Comparison of ENCODE assay signal across 17 cellular contexts in the genomic region with DNA sequence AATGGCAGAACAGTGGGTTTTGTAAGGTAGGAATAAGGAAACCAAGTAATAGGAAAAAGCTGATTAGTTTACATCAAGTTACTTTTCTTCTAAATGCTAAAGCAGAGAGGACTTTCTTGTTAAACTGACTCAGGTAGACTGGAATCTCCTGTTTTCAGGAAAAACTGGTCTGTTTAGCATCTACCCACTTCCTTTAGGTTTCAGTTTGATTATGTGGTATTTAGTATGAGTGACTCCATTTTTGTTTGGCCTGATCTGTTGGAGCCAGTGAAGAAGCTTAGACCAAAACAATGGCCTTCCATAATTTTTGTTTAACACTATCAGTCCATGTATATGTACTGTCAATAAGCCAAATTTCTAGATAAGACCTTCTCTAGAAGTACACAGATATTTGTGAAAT.
DNase-seq lines count a peak whose midpoint lies in the region; ATAC-seq and TF ChIP-seq lines count a peak whose summit lies in the region.
"Had no signal": no experiment of that assay in that cellular context is flagged by ENCODE, and none has a peak within 500 bp of the region (broad histone marks: within the 10 kb centered on the region; RNA-seq: fewer than 3 reads in every experiment).

No MANE protein-coding gene starts in this region.

- peak overlapping the region; percentile 16 for H3K27ac ChIP-seq in PC-3 (ENCODE audit: low read length)
- H3K27ac ChIP-seq in epithelial cell of prostate: no peak overlapping the region
- no peak overlapping the region for H3K27ac ChIP-seq in dorsolateral prefrontal cortex
- H3K27ac ChIP-seq: GM23248, Peyer's patch had no signal

- BruUV-seq in PC-3 (replicated peaks; lab: Mats Ljungman, UMichigan): no TSS peak

- no peak for DNase-seq in activated naive CD4-positive, alpha-beta T cell treated with anti-CD3 and anti-CD28 coated beads, Interleukin-2, amount 50 U/mL, for 16 hours
- DNase-seq in PC-3 (peak; percentile 85), epithelial cell of prostate (ENCODE audit: low read depth, low spot score) (peak; percentile 14), NOMO-1 treated with dmso at 0.1 percent for 144 hours (lab: John Stamatoyannopoulos, UW; ENCODE audit: unreplicated experiment) (no peak), dorsolateral prefrontal cortex (no peak), NCI-H1694 treated with DMSO at 0.1 percent for 48 hours (lab: John Stamatoyannopoulos, UW) (no peak)
- DNase-seq: C1 segment of cervical spinal cord, GF-D8, GM23248, KBM-7, NCI-H1436 treated with DMSO at 0.1 percent for 48 hours, NCI-H2081, NCI-H510A, NCI-H774, Peyer's patch had no signal

- H3K27me3 Mint-ChIP-seq in activated naive CD4-positive, alpha-beta T cell treated with anti-CD3 and anti-CD28 coated beads, Interleukin-2, amount 50 U/mL, for 24 hours: no peaks in the 10 kb centered on the region

- H3K4me3 ChIP-seq in PC-3 (ENCODE audit: low read length) (no peak overlapping the region), dorsolateral prefrontal cortex (no peak overlapping the region)
- H3K4me3 ChIP-seq: GM23248, Peyer's patch had no signal

- H3K9ac ChIP-seq in PC-3 (ENCODE audit: low read length): no peak overlapping the region
- H3K9ac ChIP-seq: GM23248 had no signal

- peak overlapping the region; percentile 66 for H3K4me2 ChIP-seq in PC-3 (ENCODE audit: low read length)

- H3K4me1 ChIP-seq in PC-3 (ENCODE audit: insufficient read depth, low read length): peaks cover 32% of the 10 kb centered on the region
- H3K4me1 ChIP-seq: Peyer's patch had no signal

- peaks cover 18% of the 10 kb centered on the region for H3K36me3 Mint-ChIP-seq in activated naive CD4-positive, alpha-beta T cell treated with anti-CD3 and anti-CD28 coated beads, Interleukin-2, amount 50 U/mL, for 24 hours

- no peaks in the 10 kb centered on the region for H3F3A ChIP-seq in PC-3 (ENCODE audit: low read length, unreplicated experiment)

- no peaks in the 10 kb centered on the region for H3K36me3 ChIP-seq in PC-3 (ENCODE audit: low read depth, low read length)
- H3K36me3 ChIP-seq: Peyer's patch had no signal

- peaks cover 44% of the 10 kb centered on the region for H3K4me1 Mint-ChIP-seq in activated naive CD4-positive, alpha-beta T cell treated with anti-CD3 and anti-CD28 coated beads, Interleukin-2, amount 50 U/mL, for 24 hours

- intact Hi-C loops in PC-3 (cut with micrococcal nuclease) (no loop called here), dorsolateral prefrontal cortex (cut with DNase I) (no loop called here)

- H3K9me3 Mint-ChIP-seq in activated naive CD4-positive, alpha-beta T cell treated with anti-CD3 and anti-CD28 coated beads, Interleukin-2, amount 50 U/mL, for 24 hours: no peaks in the 10 kb centered on the region

- no peaks in the 10 kb centered on the region for H4K20me1 ChIP-seq in PC-3 (ENCODE audit: low read length)

- no peaks in the 10 kb centered on the region for H3K9me3 ChIP-seq in PC-3 (ENCODE audit: low read length)
- H3K9me3 ChIP-seq: Peyer's patch had no signal

- peak; percentile 76 for ATAC-seq in PC-3
- ATAC-seq: Right ventricle myocardium inferior had no signal

- H3K79me2 ChIP-seq in PC-3 (ENCODE audit: low read length): no peaks in the 10 kb centered on the region

- POLR2A ChIA-PET in PC-3 (lab: Charles Lee; ENCODE audit: unreplicated experiment): interaction anchor here (0.7 kb wide), 1 partner anchor 360 kb away, joined by 9 read pairs; no protein-coding TSS in a partner anchor

- H3K9me2 ChIP-seq in PC-3 (replicated peaks; ENCODE audit: low read length): no peaks in the 10 kb centered on the region

- TF ChIP-seq CTCF in PC-3 (conservative IDR thresholded peaks at IDR 0.05; ENCODE audit: low read depth, low read length): no peak
- TF ChIP-seq CTCF in dorsolateral prefrontal cortex (IDR thresholded peaks at IDR 0.05 in 54 of 56, conservative IDR thresholded peaks at IDR 0.05 in 2 of 56; ENCODE audit: low read depth in 1 of 56, partially characterized antibody in 56 of 56): no peak

- no peak overlapping the region for H3K4me3 Mint-ChIP-seq in activated naive CD4-positive, alpha-beta T cell treated with anti-CD3 and anti-CD28 coated beads, Interleukin-2, amount 50 U/mL, for 24 hours

- no peak overlapping the region for H2AFZ ChIP-seq in PC-3 (ENCODE audit: low read length)
- H2AFZ ChIP-seq: GM23248 had no signal

- no peaks in the 10 kb centered on the region for H3K27me3 ChIP-seq in PC-3 (ENCODE audit: low read length)
- no peaks in the 10 kb centered on the region for H3K27me3 ChIP-seq in dorsolateral prefrontal cortex
- H3K27me3 ChIP-seq: Peyer's patch had no signal

- CTCF ChIA-PET in PC-3 (lab: Charles Lee): no interaction called here

- H3K27ac Mint-ChIP-seq in activated naive CD4-positive, alpha-beta T cell treated with anti-CD3 and anti-CD28 coated beads, Interleukin-2, amount 50 U/mL, for 24 hours: peak overlapping the region; percentile 44

Comparison
In these comparisons a context has a peak if more than half of its experiments do, and no peak if none do; other contexts are left out.
1. DNase-seq: peak in PC-3 (single experiment) and epithelial cell of prostate (single experiment); none in activated naive CD4-positive, alpha-beta T cell treated with anti-CD3 and anti-CD28 coated beads, Interleukin-2, amount 50 U/mL, for 16 hours (single experiment), NOMO-1 treated with dmso at 0.1 percent for 144 hours (single experiment), dorsolateral prefrontal cortex (0 of 10) and NCI-H1694 treated with DMSO at 0.1 percent for 48 hours (single experiment).